In genomic region chr5:61658592-61659008, GRCh38 we compare ENCODE assay signal across 8 cellular contexts.
DNase-seq lines count a peak whose midpoint lies in the region; ATAC-seq, FAIRE-seq and TF ChIP-seq lines count a peak whose summit lies in the region.

No MANE protein-coding gene starts in this region.

- WGBS in pancreas, 2 donors: 29 to 36% methylated on average over 9 of the region's 9 CpGs
- WGBS in transverse colon (ENCODE audit: low coverage in 1 of 2), 2 donors: 44 to 60% methylated on average over 5 to 9 of the region's 9 CpGs

- intact Hi-C loops in pancreas (cut with DNase I): loop anchor here in 2 of 3 donors (10.0 kb wide), 3 partner anchors 314 to 484 kb away; partner anchors contain the start of gene ZSWIM6 (in 1 of the 2)
- intact Hi-C loops in transverse colon (cut with DNase I; ENCODE audit: low total_unique reads): loop anchor here (10.0 kb wide), 1 partner anchor 494 kb away; the partner anchor contains the start of gene SMIM15

- TF ChIP-seq CTCF in pancreas (IDR thresholded peaks at IDR 0.05): peak; percentile 90 to 95 (median 92)
- peak; percentile 90 to 94 (median 91) for TF ChIP-seq CTCF in transverse colon (IDR thresholded peaks at IDR 0.05)

- ATAC-seq in GM21717 (IDR thresholded peaks at IDR 0.05; ENCODE audit: unreplicated experiment) (peak; percentile 81), pancreas (peak; percentile 94 to 97 (median 95))

- H3K27ac ChIP-seq in pancreas (peak overlapping the region; percentile 29 to 58 (median 50)), transverse colon (no peak overlapping the region)

- in situ Hi-C loops in transverse colon (cut with MboI; ENCODE audit: low pct_ligation_motif_present in 1 of 4, low pct_unique_long_range_greater_than_20kb in 1 of 4, low sequenced_read_pairs in 3 of 4): loop anchor here in 3 of 4 donors (25.0 kb wide), 2 partner anchors 496 to 596 kb away; partner anchors contain the start of gene SMIM15 (in 1 of the 3)

- peak overlapping the region in 2 of 4 donors; percentile 18 to 30 for H3K4me3 ChIP-seq in pancreas
- no peak overlapping the region for H3K4me3 ChIP-seq in transverse colon

- no peak for TF ChIP-seq POLR2A in transverse colon (IDR thresholded peaks at IDR 0.05)

- H3K36me3 ChIP-seq in pancreas (no peaks in the 10 kb centered on the region), transverse colon (no peaks in the 10 kb centered on the region)

- H3K9me3 ChIP-seq in pancreas (no peaks in the 10 kb centered on the region), transverse colon (no peaks in the 10 kb centered on the region)

- H3K4me1 ChIP-seq in pancreas: no peaks in the 10 kb centered on the region
- H3K4me1 ChIP-seq in transverse colon: no peaks in the 10 kb centered on the region

- no peak for FAIRE-seq in pancreas (lab: Jason Lieb, UNC)

- H3K27me3 ChIP-seq in pancreas: no peaks in the 10 kb centered on the region
- no peaks in the 10 kb centered on the region for H3K27me3 ChIP-seq in transverse colon

- TF ChIP-seq EP300 in transverse colon (IDR thresholded peaks at IDR 0.05; ENCODE audit: low read depth): no peak

- peak; percentile 88 for DNase-seq in DMS53 (lab: John Stamatoyannopoulos, UW)
- peak; percentile 56 for DNase-seq in LHCN-M2 (ENCODE audit: low read depth)
- DNase-seq in RPMI8226: peak; percentile 85
- peak; percentile 81 for DNase-seq in activated gamma-delta T cell treated with anti-CD3 and anti-CD28 coated beads, Interleukin-2, amount 50 U/mL, for 16 hours (ENCODE audit: low read depth)
- peak; percentile 79 for DNase-seq in glomerular visceral epithelial cell (ENCODE audit: extremely low spot score)
- DNase-seq in pancreas: peak; percentile 71 to 99 (median 88)
- DNase-seq in transverse colon: peak; percentile 88

Comparison
In these comparisons a context has a peak if more than half of its experiments do, and no peak if none do; other contexts are left out.
1. H3K27ac ChIP-seq: peak in pancreas (4 of 4); none in transverse colon (0 of 4).
2. Peak in every context shown above with its lines, with median percentiles within 50 percentile points of each other: DNase-seq.